20 cellular contexts compared by ENCODE assay signal in the genomic region with DNA sequence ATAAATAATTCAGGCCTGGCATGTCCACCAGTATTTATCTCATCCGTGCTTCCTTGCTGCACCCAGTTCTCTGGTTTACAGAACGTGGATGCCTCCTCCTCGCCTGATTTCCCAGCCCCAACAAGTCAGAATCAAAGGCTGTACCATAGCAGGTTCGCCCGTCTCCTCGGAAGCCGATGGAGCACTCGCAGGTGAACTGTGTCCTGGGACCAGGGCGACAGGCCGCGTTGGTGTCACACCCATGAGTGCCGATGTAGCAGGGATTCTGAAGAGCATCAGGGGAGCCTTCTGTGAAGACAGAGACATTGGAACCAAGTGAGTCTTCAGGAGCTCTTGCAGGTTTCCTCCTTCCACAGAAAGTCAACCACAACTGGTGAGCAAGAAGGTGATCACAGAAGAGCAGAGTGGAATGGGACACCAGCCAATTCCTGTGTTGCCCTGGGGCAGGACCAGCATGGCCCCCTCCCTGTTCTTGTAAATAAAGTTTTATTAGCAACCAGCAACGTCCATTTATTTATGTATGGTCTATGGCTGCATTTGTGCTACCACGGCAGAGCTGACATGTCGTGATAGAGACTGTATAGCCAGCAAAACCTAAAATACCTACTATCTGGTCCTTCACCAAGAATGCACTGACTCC.
"Had no signal": no experiment of that assay in that cellular context is flagged by ENCODE, and none has a peak within 500 bp of the region (broad histone marks: within the 10 kb centered on the region; RNA-seq: fewer than 3 reads in every experiment).

No MANE protein-coding gene starts in this region.

- H3K4me3 Mint-ChIP-seq: activated B cell treated with CpG ODN at 0.5 μM for 24 hours; activated CD4-positive, alpha-beta memory T cell treated with anti-CD3 and anti-CD28 coated beads for 36 hours; endodermal cell; neural crest cell; T-cell had no signal

- H3K27me3 ChIP-seq: body of pancreas, left lung had no signal

- H3K4me1 Mint-ChIP-seq: activated B cell treated with CpG ODN at 0.5 μM for 24 hours, endodermal cell had no signal

- H3K4me1 ChIP-seq: body of pancreas, left lung had no signal

- H3K4me3 ChIP-seq: body of pancreas, left lung had no signal

- H3K9me3 ChIP-seq: body of pancreas, left lung had no signal

- H3K27ac Mint-ChIP-seq: activated B cell treated with CpG ODN at 0.5 μM for 24 hours; activated CD4-positive, alpha-beta memory T cell treated with anti-CD3 and anti-CD28 coated beads for 36 hours; activated T-helper 2 cell treated with anti-CD3 and anti-CD28 coated beads, Interferon-gamma antibody, Interleukin-2, Interleukin-4, amounts not matched to agents 10 μg/mL and 5 μg/mL and 100 μg/mL, durations not matched to agents 14 hours and 24 hours and 36 hours; endodermal cell; progenitor cell of endocrine pancreas; T-cell had no signal

- DNase-seq: activated B cell treated with CpG ODN at 0.5 μM for 24 hours; activated CD4-positive, alpha-beta memory T cell treated with anti-CD3 and anti-CD28 coated beads for 36 hours; activated CD4-positive, alpha-beta T cell treated with anti-CD3 and anti-CD28 coated beads for 4 hours; activated naive CD4-positive, alpha-beta T cell treated with Interleukin-2 at 50 U/mL for 16 hours; activated T-cell treated with anti-CD3 and anti-CD28 coated beads, Interleukin-2, amount 50 U/mL, for 1 hour; body of pancreas; central memory CD4-positive, alpha-beta T cell; endodermal cell; foreskin fibroblast; kidney; left lung; stimulated activated CD8-positive, alpha-beta memory T cell treated with anti-CD3 and anti-CD28 coated beads, Interleukin-4, amount 100 ng/mL, for 48 hours; stimulated activated naive CD4-positive, alpha-beta T cell; T-cell; T-helper 9 cell had no signal

- H3K36me3 Mint-ChIP-seq: activated CD4-positive, alpha-beta memory T cell treated with anti-CD3 and anti-CD28 coated beads for 36 hours; T-cell had no signal

- H3K9me3 Mint-ChIP-seq: activated B cell treated with CpG ODN at 0.5 μM for 24 hours; activated CD4-positive, alpha-beta memory T cell treated with anti-CD3 and anti-CD28 coated beads for 36 hours; activated T-helper 2 cell treated with anti-CD3 and anti-CD28 coated beads, Interferon-gamma antibody, Interleukin-2, Interleukin-4, amounts not matched to agents 10 μg/mL and 5 μg/mL and 100 μg/mL, durations not matched to agents 14 hours and 24 hours and 36 hours; endodermal cell; neural crest cell; T-cell had no signal

- H3K27me3 Mint-ChIP-seq: activated CD4-positive, alpha-beta memory T cell treated with anti-CD3 and anti-CD28 coated beads for 36 hours; progenitor cell of endocrine pancreas; T-cell had no signal

- ATAC-seq: body of pancreas, left lung, sciatic nerve, T-cell had no signal

- H3K27ac ChIP-seq: body of pancreas, epithelial cell of prostate, left lung had no signal
